8 cellular contexts compared by ENCODE assay signal in the genomic region with DNA sequence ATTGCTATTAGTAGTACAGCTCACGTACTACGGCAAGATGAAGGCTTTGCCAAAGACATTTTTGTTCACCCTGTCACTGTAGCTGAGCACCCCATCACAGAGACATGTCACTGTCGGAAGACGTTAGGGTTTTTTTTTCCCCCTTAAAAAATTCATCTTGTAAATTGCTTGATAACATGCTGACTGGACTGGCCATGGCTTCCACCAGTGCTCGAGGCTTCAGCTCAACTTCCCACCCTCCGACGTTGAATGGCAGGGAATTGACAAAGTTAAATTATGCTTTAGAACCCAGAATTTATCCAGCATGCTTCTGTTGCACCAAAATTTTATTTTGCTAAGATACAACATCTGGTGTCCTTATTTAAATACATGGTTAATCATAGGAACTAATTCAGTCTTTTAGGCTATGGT. TPM values are rescaled to one million over a fixed set of nuclear protein-coding genes. Genes with fewer than 3 reads are reported as not detected.
DNase-seq lines count a peak whose midpoint lies in the region; ATAC-seq and TF ChIP-seq lines count a peak whose summit lies in the region.

No MANE protein-coding gene starts in this region.

- intact Hi-C loops in Caco-2 (cut with micrococcal nuclease; ENCODE audit: unreplicated experiment) = no loop called here

- H3K27ac Mint-ChIP-seq in Caco-2 (ENCODE audit: unreplicated experiment) = peak overlapping the region; percentile 87

- BruUV-seq in Caco-2 (replicated peaks; lab: Mats Ljungman, UMichigan) = TSS peak; percentile 48

- H3K9me3 Mint-ChIP-seq in Caco-2 (ENCODE audit: unreplicated experiment) = no peaks in the 10 kb centered on the region

- H3K4me3 Mint-ChIP-seq in Caco-2 (ENCODE audit: unreplicated experiment) = peak overlapping the region; percentile 89

- peaks cover 4% of the 10 kb centered on the region for H3K36me3 Mint-ChIP-seq in Caco-2 (ENCODE audit: insufficient read depth, unreplicated experiment)

- CTCF ChIA-PET in Caco-2 (lab: Charles Lee) = no interaction called here

- POLR2A ChIA-PET in Caco-2 (lab: Charles Lee) = interaction anchor here (0.7 kb wide), 2 partner anchors 77 to 83 kb away, joined by 3 to 5 read pairs; a partner anchor contains a TSS

- no peaks in the 10 kb centered on the region for H3K27me3 Mint-ChIP-seq in Caco-2 (ENCODE audit: insufficient read depth, unreplicated experiment)

- ATAC-seq in GM21717 (IDR thresholded peaks at IDR 0.05; ENCODE audit: unreplicated experiment) = no peak
- no peak for ATAC-seq in HG03108 (IDR thresholded peaks at IDR 0.05; ENCODE audit: unreplicated experiment)

- H3K4me1 Mint-ChIP-seq in Caco-2 (ENCODE audit: low read depth, unreplicated experiment) = peaks cover 10% of the 10 kb centered on the region

- DNase-seq in Caco-2 (no peak), Kasumi-1 (lab: John Stamatoyannopoulos, UW) (no peak), CD1c-positive myeloid dendritic cell (ENCODE audit: extremely low spot score) (no peak)
- no peak for DNase-seq in effector memory CD4-positive, alpha-beta T cell

- H3K9me3 ChIP-seq in Caco-2 = no peaks in the 10 kb centered on the region
- no peaks in the 10 kb centered on the region for H3K9me3 ChIP-seq in KOPT-K1 (ENCODE audit: insufficient read depth, low read length, poor library complexity, severe bottlenecking)
- H3K9me3 ChIP-seq in effector memory CD4-positive, alpha-beta T cell (ENCODE audit: control insufficient read depth, low read length) = no peaks in the 10 kb centered on the region
- no peaks in the 10 kb centered on the region for H3K9me3 ChIP-seq in neutrophil

- H3K27me3 ChIP-seq in Caco-2 (replicated peaks; ENCODE audit: control insufficient read depth, insufficient read depth, low read length) (no peaks in the 10 kb centered on the region), neutrophil (no peaks in the 10 kb centered on the region)
- H3K27me3 ChIP-seq in effector memory CD4-positive, alpha-beta T cell (replicated peaks; ENCODE audit: control insufficient read depth, insufficient read depth, low read length, poor library complexity, severe bottlenecking) = no peaks in the 10 kb centered on the region

- TF ChIP-seq CTCF in Caco-2 (IDR thresholded peaks at IDR 0.05; ENCODE audit: insufficient read depth in 1 of 2, low read depth in 1 of 2, low read length in 1 of 2, severe bottlenecking in 1 of 2, unreplicated experiment in 1 of 2) (no peak), neutrophil (IDR thresholded peaks at IDR 0.05) (no peak)

- no peaks in the 10 kb centered on the region for H3K36me3 ChIP-seq in Caco-2 (ENCODE audit: control insufficient read depth, insufficient read depth, low read length)
- no peaks in the 10 kb centered on the region for H3K36me3 ChIP-seq in KOPT-K1 (ENCODE audit: insufficient read depth, low read length)
- no peaks in the 10 kb centered on the region for H3K36me3 ChIP-seq in effector memory CD4-positive, alpha-beta T cell (ENCODE audit: control insufficient read depth, insufficient read depth, low read length)
- no peaks in the 10 kb centered on the region for H3K36me3 ChIP-seq in neutrophil

- H3K27ac ChIP-seq in KOPT-K1 (ENCODE audit: low read depth, low read length, poor library complexity, severe bottlenecking) = peak overlapping the region; percentile 91
- peak overlapping the region; percentile 92 for H3K27ac ChIP-seq in effector memory CD4-positive, alpha-beta T cell (ENCODE audit: insufficient read depth, low read length, poor library complexity, severe bottlenecking)
- peak overlapping the region; percentile 90 for H3K27ac ChIP-seq in neutrophil

- H3K4me3 ChIP-seq in Caco-2 (ENCODE audit: low read depth, low read length) (peak overlapping the region; percentile 63), neutrophil (ENCODE audit: low read depth in 1 of 2, low read length in 1 of 2) (peak overlapping the region; percentile 88 to 99)
- H3K4me3 ChIP-seq in effector memory CD4-positive, alpha-beta T cell (ENCODE audit: insufficient read depth, low read depth, low read length, poor library complexity, severe bottlenecking) = peak overlapping the region; percentile 71

- H3K4me1 ChIP-seq in Caco-2 (peaks cover 9% of the 10 kb centered on the region; the same call in 1 of the 2 replicates), neutrophil (ENCODE audit: control insufficient read depth in 1 of 2, insufficient read depth in 1 of 2, low read depth in 1 of 2, low read length in 1 of 2) (peaks cover 31 to 35% of the 10 kb centered on the region in 2 experiments)
- H3K4me1 ChIP-seq in effector memory CD4-positive, alpha-beta T cell (ENCODE audit: control insufficient read depth, insufficient read depth, low read length, poor library complexity, severe bottlenecking) = peaks cover 19% of the 10 kb centered on the region

RNA-seq across cellular contexts. Expression of a gene that starts 0.7 kb away (rescaled TPM):
- 32.8 and 34.5 TPM in 2 replicates for total RNA-seq in Caco-2 (2022)
